Comparison of ENCODE assay signal across 11 cellular contexts in genomic region chr1:206495493-206496046, GRCh38. TPM values are rescaled to one million over a fixed set of nuclear protein-coding genes. Genes with fewer than 3 reads are reported as not detected.
DNase-seq lines count a peak whose midpoint lies in the region; ATAC-seq and TF ChIP-seq lines count a peak whose summit lies in the region.
"Had no signal": no experiment of that assay in that cellular context is flagged by ENCODE, and none has a peak within 500 bp of the region (broad histone marks: within the 10 kb centered on the region; RNA-seq: fewer than 3 reads in every experiment).

No MANE protein-coding gene starts in this region.

- no peak for TF ChIP-seq CTCF in foreskin keratinocyte (conservative IDR thresholded peaks at IDR 0.05)

- H3K9me3 Mint-ChIP-seq in activated T-helper 17 cell treated with anti-CD3 and anti-CD28 coated beads, Interleukin-2, amount 50 U/mL, for 72 hours: no peaks in the 10 kb centered on the region
- no peaks in the 10 kb centered on the region for H3K9me3 Mint-ChIP-seq in naive thymus-derived CD8-positive, alpha-beta T cell

- peaks cover 60% of the 10 kb centered on the region for H3K36me3 Mint-ChIP-seq in activated T-helper 17 cell treated with anti-CD3 and anti-CD28 coated beads, Interleukin-2, amount 50 U/mL, for 72 hours (ENCODE audit: low read depth)
- H3K36me3 Mint-ChIP-seq in naive thymus-derived CD8-positive, alpha-beta T cell: peaks cover 0 to 81% (median 12%) of the 10 kb centered on the region in 3 donors

- in situ Hi-C loops in KBM-7 (cut with MboI; ENCODE audit: low pct_unique_long_range_greater_than_20kb, low sequenced_read_pairs): loop anchor here (10.0 kb wide), 1 partner anchor 89 kb away; no protein-coding TSS in a partner anchor

- POLR2A ChIA-PET in naive thymus-derived CD8-positive, alpha-beta T cell (lab: Charles Lee): interaction anchor here (2.9 kb wide), 1 partner anchor 10 kb away, joined by 9 read pairs; the partner anchor contains the start of gene RASSF5

- H3K4me1 Mint-ChIP-seq in activated T-helper 17 cell treated with anti-CD3 and anti-CD28 coated beads, Interleukin-2, amount 50 U/mL, for 72 hours: peaks cover 8% of the 10 kb centered on the region
- peaks cover 9 to 26% (median 14%) of the 10 kb centered on the region in 4 donors for H3K4me1 Mint-ChIP-seq in naive thymus-derived CD8-positive, alpha-beta T cell

- H3K27me3 Mint-ChIP-seq in activated T-helper 17 cell treated with anti-CD3 and anti-CD28 coated beads, Interleukin-2, amount 50 U/mL, for 72 hours: no peaks in the 10 kb centered on the region
- no peaks in the 10 kb centered on the region for H3K27me3 Mint-ChIP-seq in naive thymus-derived CD8-positive, alpha-beta T cell
- H3K27me3 Mint-ChIP-seq: activated CD4-positive, alpha-beta T cell treated with anti-CD3 and anti-CD28 coated beads for 36 hours had no signal

- H3K27ac Mint-ChIP-seq in activated T-helper 17 cell treated with anti-CD3 and anti-CD28 coated beads, Interleukin-2, amount 50 U/mL, for 72 hours: peak overlapping the region; percentile 63
- H3K27ac Mint-ChIP-seq in naive thymus-derived CD8-positive, alpha-beta T cell: peak overlapping the region in 7 of 10 donors; percentile 20 to 80 (median 70)

- no peaks in the 10 kb centered on the region for H3K4me1 ChIP-seq in foreskin keratinocyte

- no peak for DNase-seq in naive thymus-derived CD8-positive, alpha-beta T cell
- DNase-seq in GDM1 (lab: John Stamatoyannopoulos, UW) (no peak), foreskin keratinocyte (no peak), KBM-7 (no peak)
- DNase-seq: activated CD4-positive, alpha-beta T cell treated with anti-CD3 and anti-CD28 coated beads for 36 hours; DMS 273 treated with DMSO at 0.1 percent for 48 hours had no signal

- H3K27ac ChIP-seq in foreskin keratinocyte: no peak overlapping the region
- H3K27ac ChIP-seq: neutrophil had no signal

- no peaks in the 10 kb centered on the region for H3K27me3 ChIP-seq in foreskin keratinocyte
- H3K27me3 ChIP-seq: neutrophil had no signal

- H3K4me3 Mint-ChIP-seq in activated T-helper 17 cell treated with anti-CD3 and anti-CD28 coated beads, Interleukin-2, amount 50 U/mL, for 72 hours: no peak overlapping the region
- no peak overlapping the region for H3K4me3 Mint-ChIP-seq in naive thymus-derived CD8-positive, alpha-beta T cell
- H3K4me3 Mint-ChIP-seq: activated CD4-positive, alpha-beta T cell treated with anti-CD3 and anti-CD28 coated beads for 36 hours had no signal

- ATAC-seq in GM18511 (IDR thresholded peaks at IDR 0.05; ENCODE audit: unreplicated experiment): peak; percentile 26
- peak; percentile 21 for ATAC-seq in HG02763 (IDR thresholded peaks at IDR 0.05; ENCODE audit: unreplicated experiment)
- ATAC-seq in activated T-helper 17 cell treated with anti-CD3 and anti-CD28 coated beads, Interleukin-2, amount 50 U/mL, for 72 hours (replicated peaks): no peak
- no peak for ATAC-seq in naive thymus-derived CD8-positive, alpha-beta T cell
- no peak for ATAC-seq in HG03520 (IDR thresholded peaks at IDR 0.05; ENCODE audit: unreplicated experiment)
- no peak for ATAC-seq in foreskin keratinocyte
- ATAC-seq: activated CD4-positive, alpha-beta T cell treated with anti-CD3 and anti-CD28 coated beads for 36 hours had no signal

RNA-seq across cellular contexts. Expression of gene RASSF5, which starts 11.8 kb away (rescaled TPM):
- total RNA-seq in activated T-helper 17 cell treated with anti-CD3 and anti-CD28 coated beads, Interleukin-2, amount 50 U/mL, for 72 hours: 100 to 1,000 TPM; 162 to 227 TPM
- total RNA-seq in naive thymus-derived CD8-positive, alpha-beta T cell: 100 to 1,000 TPM; 224 to 229 TPM
- 100 to 1,000 TPM; 233 to 358 (median 291) TPM for polyA plus RNA-seq in naive thymus-derived CD8-positive, alpha-beta T cell
- 2.4 and 2.8 TPM in 2 replicates for total RNA-seq in foreskin keratinocyte
- polyA plus RNA-seq in foreskin keratinocyte: 1.4 and 1.8 TPM in 2 replicates

RNA-seq across cellular contexts. Expression of gene IKBKE, which starts 25.3 kb away (rescaled TPM):
- total RNA-seq in activated T-helper 17 cell treated with anti-CD3 and anti-CD28 coated beads, Interleukin-2, amount 50 U/mL, for 72 hours: 10 to 100 TPM; 21.7 to 26.6 TPM
- total RNA-seq in naive thymus-derived CD8-positive, alpha-beta T cell: 10 to 100 TPM; 82.9 to 87.3 TPM
- 10 to 100 TPM; 40.5 to 57.0 (median 55.5) TPM for polyA plus RNA-seq in naive thymus-derived CD8-positive, alpha-beta T cell
- 14.2 and 15.1 TPM in 2 replicates for total RNA-seq in foreskin keratinocyte
- polyA plus RNA-seq in foreskin keratinocyte: 10.0 and 10.8 TPM in 2 replicates

Comparison
In these comparisons a context has a peak if more than half of its experiments do, and no peak if none do; other contexts are left out.
1. ATAC-seq: peak in GM18511 (single experiment) and HG02763 (single experiment); none in activated T-helper 17 cell treated with anti-CD3 and anti-CD28 coated beads, Interleukin-2, amount 50 U/mL, for 72 hours (single experiment), naive thymus-derived CD8-positive, alpha-beta T cell (0 of 2), HG03520 (single experiment) and foreskin keratinocyte (single experiment).
2. RNA of gene RASSF5, which starts 11.8 kb away (total RNA-seq): 224 to 229 TPM in naive thymus-derived CD8-positive, alpha-beta T cell and 162 to 227 TPM in activated T-helper 17 cell treated with anti-CD3 and anti-CD28 coated beads, Interleukin-2, amount 50 U/mL, for 72 hours; 2.4 to 2.8 TPM in foreskin keratinocyte; every median in the first group is over 10 times any median in the second.